In genomic region chr1:25821112-25821476, GRCh38 we compare ENCODE assay signal across 9 cellular contexts. TPM values are rescaled to one million over a fixed set of nuclear protein-coding genes. Genes with fewer than 3 reads are reported as not detected.
DNase-seq lines count a peak whose midpoint lies in the region; ATAC-seq, FAIRE-seq and TF ChIP-seq lines count a peak whose summit lies in the region.
"Had no signal": no experiment of that assay in that cellular context is flagged by ENCODE, and none has a peak within 500 bp of the region (broad histone marks: within the 10 kb centered on the region; RNA-seq: fewer than 3 reads in every experiment).

No MANE protein-coding gene starts in this region.

- peak overlapping the region; percentile 93 for H3K27ac Mint-ChIP-seq in activated CD4-positive, alpha-beta T cell treated with anti-CD3 and anti-CD28 coated beads, Interleukin-2, amount 10 ng/mL, durations not matched to agents 7 days and 5 days
- H3K27ac Mint-ChIP-seq in activated naive CD4-positive, alpha-beta T cell treated with anti-CD3 and anti-CD28 coated beads, Interleukin-2, amount 50 U/mL, for 72 hours: peak overlapping the region; percentile 90 to 96

- CTCF ChIA-PET in activated CD4-positive, alpha-beta T cell treated with anti-CD3 and anti-CD28 coated beads, Interleukin-2, amount 10 ng/mL, durations not matched to agents 7 days and 5 days (lab: Charles Lee): interaction anchor here (1.3 to 1.5 kb wide), 2 partner anchors 11 to 34 kb away, joined by 3 to 4 read pairs; no protein-coding TSS in a partner anchor

- H3K9ac ChIP-seq in kidney (ENCODE audit: low read length in 2 of 2): peak overlapping the region; percentile 72 to 93

- DNase-seq in activated CD4-positive, alpha-beta T cell treated with anti-CD3 and anti-CD28 coated beads, Interleukin-2, amount 10 ng/mL, durations not matched to agents 7 days and 5 days: no peak
- DNase-seq in activated CD4-positive, alpha-beta T cell treated with anti-CD3 and anti-CD28 coated beads, Interleukin-2, amount 50 U/mL, for 48 hours: no peak
- no peak for DNase-seq in activated naive CD4-positive, alpha-beta T cell treated with anti-CD3 and anti-CD28 coated beads, Interleukin-2, amount 50 U/mL, for 72 hours (ENCODE audit: low spot score in 2 of 2)
- DNase-seq in kidney (peak; percentile 42), testis (no peak)
- no peak for DNase-seq in stimulated activated CD4-positive, alpha-beta T cell treated with anti-CD3 and anti-CD28 coated beads, Interleukin-12 subunit alpha, Interleukin-12 subunit beta, amount 100 ng/mL, for 4 hours

- POLR2A ChIA-PET in activated CD4-positive, alpha-beta T cell treated with anti-CD3 and anti-CD28 coated beads, Interleukin-2, amount 10 ng/mL, durations not matched to agents 7 days and 5 days (lab: Charles Lee): no interaction called here

- peaks cover 0 to 9% of the 10 kb centered on the region in 2 donors for H3K36me3 ChIP-seq in kidney (ENCODE audit: control insufficient read depth in 1 of 2, insufficient read depth in 2 of 2, low read length in 2 of 2)
- H3K36me3 ChIP-seq in testis (ENCODE audit: low read depth, missing control alignments): no peaks in the 10 kb centered on the region

- no peak for ATAC-seq in activated naive CD4-positive, alpha-beta T cell treated with anti-CD3 and anti-CD28 coated beads, Interleukin-2, amount 50 U/mL, for 72 hours
- ATAC-seq in GM21360 (IDR thresholded peaks at IDR 0.05; ENCODE audit: unreplicated experiment) (no peak), HG02588 (IDR thresholded peaks at IDR 0.05; ENCODE audit: unreplicated experiment) (no peak)

- H3K4me3 ChIP-seq in kidney (ENCODE audit: low read length in 2 of 2) (peak overlapping the region; percentile 65 to 84), testis (peak overlapping the region; percentile 92 to 98)

- 17 to 19% methylated on average over 10 of the region's 10 CpGs for WGBS in testis, 2 donors

- H3K9me3 ChIP-seq in kidney (ENCODE audit: control insufficient read depth in 1 of 2, low read length in 2 of 2) (no peaks in the 10 kb centered on the region), testis (no peaks in the 10 kb centered on the region)

- H3K27ac ChIP-seq in kidney (ENCODE audit: low read depth in 2 of 2, low read length in 2 of 2) (peak overlapping the region; percentile 13 to 89), testis (peak overlapping the region; percentile 90 to 94)

- peaks cover 8% of the 10 kb centered on the region for H3K36me3 Mint-ChIP-seq in activated CD4-positive, alpha-beta T cell treated with anti-CD3 and anti-CD28 coated beads, Interleukin-2, amount 10 ng/mL, durations not matched to agents 7 days and 5 days (ENCODE audit: low read depth)
- H3K36me3 Mint-ChIP-seq in activated naive CD4-positive, alpha-beta T cell treated with anti-CD3 and anti-CD28 coated beads, Interleukin-2, amount 50 U/mL, for 72 hours: peaks cover 21 to 27% of the 10 kb centered on the region in 2 donors

- no peak for TF ChIP-seq POLR2A in testis (IDR thresholded peaks at IDR 0.05)

- no peaks in the 10 kb centered on the region for H3K27me3 Mint-ChIP-seq in activated CD4-positive, alpha-beta T cell treated with anti-CD3 and anti-CD28 coated beads, Interleukin-2, amount 10 ng/mL, durations not matched to agents 7 days and 5 days

- FAIRE-seq in kidney (lab: Jason Lieb, UNC): no peak
- FAIRE-seq: G401.6 had no signal

- TF ChIP-seq CTCF in kidney (IDR thresholded peaks at IDR 0.05; ENCODE audit: borderline replicate concordance, extremely low read depth, insufficient read depth): no peak
- no peak for TF ChIP-seq CTCF in testis (IDR thresholded peaks at IDR 0.05)

- no peaks in the 10 kb centered on the region for H3K27me3 ChIP-seq in testis

- intact Hi-C loops in kidney (cut with DNase I) (no loop called here), testis (cut with DNase I; ENCODE audit: low total_unique reads) (no loop called here)

- H3K4me1 ChIP-seq in kidney (ENCODE audit: control insufficient read depth in 1 of 2, insufficient read depth in 1 of 2, low read depth in 1 of 2, low read length in 2 of 2): peaks cover 22 to 34% of the 10 kb centered on the region in 2 donors
- H3K4me1 ChIP-seq in testis: peaks cover 32% of the 10 kb centered on the region

- H3K4me1 Mint-ChIP-seq in activated CD4-positive, alpha-beta T cell treated with anti-CD3 and anti-CD28 coated beads, Interleukin-2, amount 10 ng/mL, durations not matched to agents 7 days and 5 days: peaks cover 45% of the 10 kb centered on the region

- no peaks in the 10 kb centered on the region for H3K9me3 Mint-ChIP-seq in activated CD4-positive, alpha-beta T cell treated with anti-CD3 and anti-CD28 coated beads, Interleukin-2, amount 10 ng/mL, durations not matched to agents 7 days and 5 days
- no peaks in the 10 kb centered on the region for H3K9me3 Mint-ChIP-seq in activated naive CD4-positive, alpha-beta T cell treated with anti-CD3 and anti-CD28 coated beads, Interleukin-2, amount 50 U/mL, for 72 hours

- peak overlapping the region; percentile 88 for H3K4me3 Mint-ChIP-seq in activated CD4-positive, alpha-beta T cell treated with anti-CD3 and anti-CD28 coated beads, Interleukin-2, amount 10 ng/mL, durations not matched to agents 7 days and 5 days

RNA-seq across cellular contexts. Expression of gene MTFR1L, which starts 1.3 kb away (rescaled TPM):
- 10 to 100 TPM; 38.9 to 42.1 TPM for total RNA-seq in activated CD4-positive, alpha-beta T cell treated with anti-CD3 and anti-CD28 coated beads, Interleukin-2, amount 10 ng/mL, durations not matched to agents 7 days and 5 days
- total RNA-seq in activated naive CD4-positive, alpha-beta T cell treated with anti-CD3 and anti-CD28 coated beads, Interleukin-2, amount 50 U/mL, for 72 hours: 10 to 100 TPM; 42.6 to 43.9 TPM
- total RNA-seq in kidney (66.6 TPM), testis (100 to 1,000 TPM; 148 to 166 TPM)
- polyA plus RNA-seq in kidney (ENCODE audit: insufficient read depth, low read depth, low replicate concordance) (108 TPM), testis (ENCODE audit: insufficient read depth, low read depth, low replicate concordance) (253 TPM)

RNA-seq across cellular contexts. Expression of gene SELENON, which starts 21.1 kb away (rescaled TPM):
- 10 to 100 TPM; 13.7 to 14.4 TPM for total RNA-seq in activated CD4-positive, alpha-beta T cell treated with anti-CD3 and anti-CD28 coated beads, Interleukin-2, amount 10 ng/mL, durations not matched to agents 7 days and 5 days
- total RNA-seq in activated naive CD4-positive, alpha-beta T cell treated with anti-CD3 and anti-CD28 coated beads, Interleukin-2, amount 50 U/mL, for 72 hours: 10 to 100 TPM; 13.5 to 34.9 TPM
- total RNA-seq in kidney: 116 TPM
- 69.3 TPM for polyA plus RNA-seq in kidney (ENCODE audit: insufficient read depth, low read depth, low replicate concordance)
- 10 to 100 TPM; 17.2 to 29.8 TPM for total RNA-seq in testis
- 30.7 TPM for polyA plus RNA-seq in testis (ENCODE audit: insufficient read depth, low read depth, low replicate concordance)

RNA-seq across cellular contexts. Expression of gene AUNIP, which starts 38.2 kb away (rescaled TPM):
- total RNA-seq in activated CD4-positive, alpha-beta T cell treated with anti-CD3 and anti-CD28 coated beads, Interleukin-2, amount 10 ng/mL, durations not matched to agents 7 days and 5 days: 1 to 10 TPM; 6.7 to 8.1 TPM
- total RNA-seq in activated naive CD4-positive, alpha-beta T cell treated with anti-CD3 and anti-CD28 coated beads, Interleukin-2, amount 50 U/mL, for 72 hours: 10 to 100 TPM in 1 of 2 donors, 1 to 10 TPM in 1; 8.6 to 10.6 TPM
- total RNA-seq in kidney: 0.38 TPM
- polyA plus RNA-seq in kidney (ENCODE audit: insufficient read depth, low read depth, low replicate concordance): not detected
- total RNA-seq in testis: 10 to 100 TPM; 14.1 to 22.5 TPM
- 28.5 TPM for polyA plus RNA-seq in testis (ENCODE audit: insufficient read depth, low read depth, low replicate concordance)

RNA-seq across cellular contexts. Expression of gene PAQR7, which starts 54.4 kb away (rescaled TPM):
- total RNA-seq in activated CD4-positive, alpha-beta T cell treated with anti-CD3 and anti-CD28 coated beads, Interleukin-2, amount 10 ng/mL, durations not matched to agents 7 days and 5 days: under 1 TPM; 0.52 to 0.87 TPM
- total RNA-seq in activated naive CD4-positive, alpha-beta T cell treated with anti-CD3 and anti-CD28 coated beads, Interleukin-2, amount 50 U/mL, for 72 hours: 1 to 10 TPM; 4.7 to 9.8 TPM
- total RNA-seq in kidney: 52.0 TPM
- polyA plus RNA-seq in kidney (ENCODE audit: insufficient read depth, low read depth, low replicate concordance): 30.2 TPM
- total RNA-seq in testis: 10 to 100 TPM; 92.4 to 94.8 TPM
- 89.3 TPM for polyA plus RNA-seq in testis (ENCODE audit: insufficient read depth, low read depth, low replicate concordance)
